Comparison of ENCODE assay signal across 1 cellular context in the genomic region with DNA sequence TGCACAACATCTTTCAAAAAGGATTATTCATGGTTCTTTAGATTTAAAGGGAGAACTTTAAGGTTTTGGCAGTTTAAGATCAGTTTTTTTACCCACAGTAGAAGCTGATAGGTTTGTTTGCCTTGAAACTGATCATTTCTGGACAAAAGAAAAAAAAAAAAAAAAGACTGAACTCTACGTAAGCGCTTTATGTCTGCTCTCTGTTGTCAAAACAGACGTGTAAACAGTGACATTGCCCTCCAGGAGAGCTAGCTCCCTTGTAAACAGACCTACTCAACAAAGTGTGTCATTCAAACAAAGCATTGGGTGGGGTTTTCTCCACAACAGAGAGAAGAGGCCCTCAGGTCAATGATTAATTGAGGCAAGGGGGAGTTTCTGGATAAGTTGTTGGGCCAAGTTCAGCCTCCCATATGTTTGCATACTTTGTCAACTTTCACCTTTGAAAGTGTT.
TF ChIP-seq lines count a peak whose summit lies in the region.

No MANE protein-coding gene starts in this region.

TF ChIP-seq in HepG2, 621 proteins besides CTCF, POLR2A, EP300 and RAD21 (continued from another document):
- TF ChIP-seq, protein P1, sequence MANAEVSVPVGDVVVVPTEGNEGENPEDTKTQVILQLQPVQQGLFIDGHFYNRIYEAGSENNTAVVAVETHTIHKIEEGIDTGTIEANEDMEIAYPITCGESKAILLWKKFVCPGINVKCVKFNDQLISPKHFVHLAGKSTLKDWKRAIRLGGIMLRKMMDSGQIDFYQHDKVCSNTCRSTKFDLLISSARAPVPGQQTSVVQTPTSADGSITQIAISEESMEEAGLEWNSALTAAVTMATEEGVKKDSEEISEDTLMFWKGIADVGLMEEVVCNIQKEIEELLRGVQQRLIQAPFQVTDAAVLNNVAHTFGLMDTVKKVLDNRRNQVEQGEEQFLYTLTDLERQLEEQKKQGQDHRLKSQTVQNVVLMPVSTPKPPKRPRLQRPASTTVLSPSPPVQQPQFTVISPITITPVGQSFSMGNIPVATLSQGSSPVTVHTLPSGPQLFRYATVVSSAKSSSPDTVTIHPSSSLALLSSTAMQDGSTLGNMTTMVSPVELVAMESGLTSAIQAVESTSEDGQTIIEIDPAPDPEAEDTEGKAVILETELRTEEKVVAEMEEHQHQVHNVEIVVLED (CRISPR knock-in tag; IDR thresholded peaks at IDR 0.05; ENCODE audit: borderline replicate concordance), result peak; percentile 44; the same call in 1 of the 2 replicates
- peak; percentile 68 for TF ChIP-seq TCF7L2 (IDR thresholded peaks at IDR 0.05; ENCODE audit: low read depth, low read length)
- TF ChIP-seq KDM4B (CRISPR knock-in tag; IDR thresholded peaks at IDR 0.05), result no peak
- no peak for TF ChIP-seq ZNF382 (CRISPR knock-in tag; IDR thresholded peaks at IDR 0.05; ENCODE audit: borderline replicate concordance)
- no peak for TF ChIP-seq TCF12 (IDR thresholded peaks at IDR 0.05)
- TF ChIP-seq TCF12 (CRISPR knock-in tag; IDR thresholded peaks at IDR 0.05), result peak; percentile 37; the same call in 1 of the 2 replicates
- TF ChIP-seq TGIF2 (CRISPR knock-in tag; IDR thresholded peaks at IDR 0.05), result 0 out of 2 replicates have a peak, but pooled peaks have one; percentile 17
- TF ChIP-seq ZNF121 (CRISPR knock-in tag; IDR thresholded peaks at IDR 0.05), result no peak
- TF ChIP-seq HDAC1 (CRISPR knock-in tag; IDR thresholded peaks at IDR 0.05), result peak; percentile 74
- no peak for TF ChIP-seq ZNF569 (CRISPR knock-in tag; IDR thresholded peaks at IDR 0.05; ENCODE audit: borderline replicate concordance)
- peak; percentile 69 for TF ChIP-seq KAT8 (CRISPR knock-in tag; IDR thresholded peaks at IDR 0.05)
- no peak for TF ChIP-seq SAFB2 (CRISPR knock-in tag; IDR thresholded peaks at IDR 0.05; ENCODE audit: borderline replicate concordance, low read depth)
- no peak for TF ChIP-seq MATR3 (CRISPR knock-in tag; IDR thresholded peaks at IDR 0.05)
- TF ChIP-seq ZNF841 (CRISPR knock-in tag; IDR thresholded peaks at IDR 0.05; ENCODE audit: borderline replicate concordance), result no peak
- peak; percentile 94 for TF ChIP-seq SMAD3 (CRISPR knock-in tag; IDR thresholded peaks at IDR 0.05)
- TF ChIP-seq ZNF333 (CRISPR knock-in tag; IDR thresholded peaks at IDR 0.05; ENCODE audit: borderline replicate concordance), result no peak
- 0 out of 2 replicates have a peak, but pooled peaks have one; percentile 36 for TF ChIP-seq ZNF761 (CRISPR knock-in tag; conservative IDR thresholded peaks at IDR 0.05)
- TF ChIP-seq, protein P2, sequence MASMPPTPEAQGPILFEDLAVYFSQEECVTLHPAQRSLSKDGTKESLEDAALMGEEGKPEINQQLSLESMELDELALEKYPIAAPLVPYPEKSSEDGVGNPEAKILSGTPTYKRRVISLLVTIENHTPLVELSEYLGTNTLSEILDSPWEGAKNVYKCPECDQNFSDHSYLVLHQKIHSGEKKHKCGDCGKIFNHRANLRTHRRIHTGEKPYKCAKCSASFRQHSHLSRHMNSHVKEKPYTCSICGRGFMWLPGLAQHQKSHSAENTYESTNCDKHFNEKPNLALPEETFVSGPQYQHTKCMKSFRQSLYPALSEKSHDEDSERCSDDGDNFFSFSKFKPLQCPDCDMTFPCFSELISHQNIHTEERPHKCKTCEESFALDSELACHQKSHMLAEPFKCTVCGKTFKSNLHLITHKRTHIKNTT (CRISPR knock-in tag; IDR thresholded peaks at IDR 0.05), result no peak
- TF ChIP-seq, protein P3, sequence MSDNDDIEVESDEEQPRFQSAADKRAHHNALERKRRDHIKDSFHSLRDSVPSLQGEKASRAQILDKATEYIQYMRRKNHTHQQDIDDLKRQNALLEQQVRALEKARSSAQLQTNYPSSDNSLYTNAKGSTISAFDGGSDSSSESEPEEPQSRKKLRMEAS (IDR thresholded peaks at IDR 0.05), result no peak
- no peak for TF ChIP-seq REXO4 (CRISPR knock-in tag; IDR thresholded peaks at IDR 0.05; ENCODE audit: borderline replicate concordance)
- TF ChIP-seq HDAC2 (CRISPR knock-in tag; IDR thresholded peaks at IDR 0.05), result peak; percentile 90
- peak; percentile 20; the same call in 1 of the 2 replicates for TF ChIP-seq KLF6 (CRISPR knock-in tag; IDR thresholded peaks at IDR 0.05)
- peak; percentile 48 for TF ChIP-seq CEBPG (CRISPR knock-in tag; IDR thresholded peaks at IDR 0.05)
- TF ChIP-seq ZNF780A (CRISPR knock-in tag; IDR thresholded peaks at IDR 0.05), result no peak
- peak; percentile 48 for TF ChIP-seq ERF (CRISPR knock-in tag; IDR thresholded peaks at IDR 0.05)
- no peak for TF ChIP-seq PHF8 (CRISPR knock-in tag; IDR thresholded peaks at IDR 0.05)
- no peak for TF ChIP-seq NFYB (CRISPR knock-in tag; IDR thresholded peaks at IDR 0.05)
- TF ChIP-seq NR2F6 (IDR thresholded peaks at IDR 0.05), result peak; percentile 97
- peak; percentile 91 for TF ChIP-seq NR2F6 (CRISPR knock-in tag; IDR thresholded peaks at IDR 0.05)
- TF ChIP-seq, protein P4, sequence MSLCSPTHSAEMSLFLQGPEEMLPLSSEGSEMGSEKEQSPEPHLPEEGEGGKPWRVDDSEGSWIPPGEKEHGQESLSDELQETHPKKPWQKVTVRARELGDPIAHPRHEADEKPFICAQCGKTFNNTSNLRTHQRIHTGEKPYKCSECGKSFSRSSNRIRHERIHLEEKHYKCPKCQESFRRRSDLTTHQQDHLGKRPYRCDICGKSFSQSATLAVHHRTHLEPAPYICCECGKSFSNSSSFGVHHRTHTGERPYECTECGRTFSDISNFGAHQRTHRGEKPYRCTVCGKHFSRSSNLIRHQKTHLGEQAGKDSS (CRISPR knock-in tag; IDR thresholded peaks at IDR 0.05; ENCODE audit: borderline replicate concordance, low read depth), result peak; percentile 30; the same call in 1 of the 2 replicates
- no peak for TF ChIP-seq FLYWCH1 (CRISPR knock-in tag; IDR thresholded peaks at IDR 0.05)
- no peak for TF ChIP-seq ZNF260 (CRISPR knock-in tag; IDR thresholded peaks at IDR 0.05; ENCODE audit: borderline replicate concordance, low read depth)
- TF ChIP-seq ONECUT2 (CRISPR knock-in tag; IDR thresholded peaks at IDR 0.05), result peak; percentile 46; the same call in 1 of the 2 replicates
- no peak for TF ChIP-seq CAMTA2 (CRISPR knock-in tag; IDR thresholded peaks at IDR 0.05; ENCODE audit: borderline replicate concordance)
- TF ChIP-seq, protein P5, sequence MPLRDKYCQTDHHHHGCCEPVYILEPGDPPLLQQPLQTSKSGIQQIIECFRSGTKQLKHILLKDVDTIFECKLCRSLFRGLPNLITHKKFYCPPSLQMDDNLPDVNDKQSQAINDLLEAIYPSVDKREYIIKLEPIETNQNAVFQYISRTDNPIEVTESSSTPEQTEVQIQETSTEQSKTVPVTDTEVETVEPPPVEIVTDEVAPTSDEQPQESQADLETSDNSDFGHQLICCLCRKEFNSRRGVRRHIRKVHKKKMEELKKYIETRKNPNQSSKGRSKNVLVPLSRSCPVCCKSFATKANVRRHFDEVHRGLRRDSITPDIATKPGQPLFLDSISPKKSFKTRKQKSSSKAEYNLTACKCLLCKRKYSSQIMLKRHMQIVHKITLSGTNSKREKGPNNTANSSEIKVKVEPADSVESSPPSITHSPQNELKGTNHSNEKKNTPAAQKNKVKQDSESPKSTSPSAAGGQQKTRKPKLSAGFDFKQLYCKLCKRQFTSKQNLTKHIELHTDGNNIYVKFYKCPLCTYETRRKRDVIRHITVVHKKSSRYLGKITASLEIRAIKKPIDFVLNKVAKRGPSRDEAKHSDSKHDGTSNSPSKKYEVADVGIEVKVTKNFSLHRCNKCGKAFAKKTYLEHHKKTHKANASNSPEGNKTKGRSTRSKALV (CRISPR knock-in tag; IDR thresholded peaks at IDR 0.05), result peak; percentile 81; the same call in 1 of the 2 replicates
- TF ChIP-seq SALL1 (CRISPR knock-in tag; IDR thresholded peaks at IDR 0.05), result peak; percentile 89
- TF ChIP-seq FOXK1 (CRISPR knock-in tag; IDR thresholded peaks at IDR 0.05; ENCODE audit: borderline replicate concordance, low read depth), result peak; percentile 93; the same call in 1 of the 2 replicates
- no peak; the same call in 1 of the 2 replicates for TF ChIP-seq HCFC1 (IDR thresholded peaks at IDR 0.05; ENCODE audit: low read depth, low read length)
- no peak for TF ChIP-seq ZNF235 (CRISPR knock-in tag; IDR thresholded peaks at IDR 0.05; ENCODE audit: borderline replicate concordance)
- TF ChIP-seq GZF1 (CRISPR knock-in tag; IDR thresholded peaks at IDR 0.05), result no peak
- TF ChIP-seq, protein P6, sequence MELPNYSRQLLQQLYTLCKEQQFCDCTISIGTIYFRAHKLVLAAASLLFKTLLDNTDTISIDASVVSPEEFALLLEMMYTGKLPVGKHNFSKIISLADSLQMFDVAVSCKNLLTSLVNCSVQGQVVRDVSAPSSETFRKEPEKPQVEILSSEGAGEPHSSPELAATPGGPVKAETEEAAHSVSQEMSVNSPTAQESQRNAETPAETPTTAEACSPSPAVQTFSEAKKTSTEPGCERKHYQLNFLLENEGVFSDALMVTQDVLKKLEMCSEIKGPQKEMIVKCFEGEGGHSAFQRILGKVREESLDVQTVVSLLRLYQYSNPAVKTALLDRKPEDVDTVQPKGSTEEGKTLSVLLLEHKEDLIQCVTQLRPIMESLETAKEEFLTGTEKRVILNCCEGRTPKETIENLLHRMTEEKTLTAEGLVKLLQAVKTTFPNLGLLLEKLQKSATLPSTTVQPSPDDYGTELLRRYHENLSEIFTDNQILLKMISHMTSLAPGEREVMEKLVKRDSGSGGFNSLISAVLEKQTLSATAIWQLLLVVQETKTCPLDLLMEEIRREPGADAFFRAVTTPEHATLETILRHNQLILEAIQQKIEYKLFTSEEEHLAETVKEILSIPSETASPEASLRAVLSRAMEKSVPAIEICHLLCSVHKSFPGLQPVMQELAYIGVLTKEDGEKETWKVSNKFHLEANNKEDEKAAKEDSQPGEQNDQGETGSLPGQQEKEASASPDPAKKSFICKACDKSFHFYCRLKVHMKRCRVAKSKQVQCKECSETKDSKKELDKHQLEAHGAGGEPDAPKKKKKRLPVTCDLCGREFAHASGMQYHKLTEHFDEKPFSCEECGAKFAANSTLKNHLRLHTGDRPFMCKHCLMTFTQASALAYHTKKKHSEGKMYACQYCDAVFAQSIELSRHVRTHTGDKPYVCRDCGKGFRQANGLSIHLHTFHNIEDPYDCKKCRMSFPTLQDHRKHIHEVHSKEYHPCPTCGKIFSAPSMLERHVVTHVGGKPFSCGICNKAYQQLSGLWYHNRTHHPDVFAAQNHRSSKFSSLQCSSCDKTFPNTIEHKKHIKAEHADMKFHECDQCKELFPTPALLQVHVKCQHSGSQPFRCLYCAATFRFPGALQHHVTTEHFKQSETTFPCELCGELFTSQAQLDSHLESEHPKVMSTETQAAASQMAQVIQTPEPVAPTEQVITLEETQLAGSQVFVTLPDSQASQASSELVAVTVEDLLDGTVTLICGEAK (IDR thresholded peaks at IDR 0.05), result no peak
- TF ChIP-seq, protein P6 (CRISPR knock-in tag; IDR thresholded peaks at IDR 0.05), result peak; percentile 32; the same call in 1 of the 2 replicates
- TF ChIP-seq KAT2B (IDR thresholded peaks at IDR 0.05; ENCODE audit: borderline replicate concordance, low read depth, low read length), result no peak
- no peak; the same call in 1 of the 2 replicates for TF ChIP-seq ZFP1 (CRISPR knock-in tag; IDR thresholded peaks at IDR 0.05)
- no peak for TF ChIP-seq RAD51 (IDR thresholded peaks at IDR 0.05; ENCODE audit: borderline replicate concordance)
